ENCODE assay signal across 25 cellular contexts in genomic region chr21:34456180-34456579, GRCh38. TPM values are rescaled to one million over a fixed set of nuclear protein-coding genes. Genes with fewer than 3 reads are reported as not detected.
"Had no signal": no experiment of that assay in that cellular context is flagged by ENCODE, and none has a peak within 500 bp of the region (broad histone marks: within the 10 kb centered on the region; RNA-seq: fewer than 3 reads in every experiment).

No MANE protein-coding gene starts in this region.

RNA-seq across cellular contexts. Expression of gene SMIM34, which starts 32.4 kb away (rescaled TPM):
- total RNA-seq: natural killer cell; natural killer cell treated with Interleukin-12 subunit alpha and Interleukin-12 subunit beta and Interleukin-15 and Interleukin-18, amount 100 ng/mL, for 72 hours; neural crest cell; occipital lobe; omental fat pad; osteoblast; osteocyte; pancreas; posterior vena cava; progenitor cell of endocrine pancreas; prostate gland; psoas muscle; pulmonary artery endothelial cell; renal cortical epithelial cell; right atrium auricular region; right lobe of liver; sciatic nerve; sigmoid colon; skeletal muscle tissue; smooth muscle cell had no signal
- polyA plus RNA-seq: neural cell, ovary, pancreas, psoas muscle, right cardiac atrium, sigmoid colon, small intestine, smooth muscle cell, spleen had no signal

RNA-seq across cellular contexts. Expression of gene KCNE1, which starts 55.8 kb away (rescaled TPM):
- total RNA-seq: smooth muscle cell had no signal
- polyA plus RNA-seq: neural cell had no signal
